ENCODE assay signal across 10 cellular contexts in the genomic region with DNA sequence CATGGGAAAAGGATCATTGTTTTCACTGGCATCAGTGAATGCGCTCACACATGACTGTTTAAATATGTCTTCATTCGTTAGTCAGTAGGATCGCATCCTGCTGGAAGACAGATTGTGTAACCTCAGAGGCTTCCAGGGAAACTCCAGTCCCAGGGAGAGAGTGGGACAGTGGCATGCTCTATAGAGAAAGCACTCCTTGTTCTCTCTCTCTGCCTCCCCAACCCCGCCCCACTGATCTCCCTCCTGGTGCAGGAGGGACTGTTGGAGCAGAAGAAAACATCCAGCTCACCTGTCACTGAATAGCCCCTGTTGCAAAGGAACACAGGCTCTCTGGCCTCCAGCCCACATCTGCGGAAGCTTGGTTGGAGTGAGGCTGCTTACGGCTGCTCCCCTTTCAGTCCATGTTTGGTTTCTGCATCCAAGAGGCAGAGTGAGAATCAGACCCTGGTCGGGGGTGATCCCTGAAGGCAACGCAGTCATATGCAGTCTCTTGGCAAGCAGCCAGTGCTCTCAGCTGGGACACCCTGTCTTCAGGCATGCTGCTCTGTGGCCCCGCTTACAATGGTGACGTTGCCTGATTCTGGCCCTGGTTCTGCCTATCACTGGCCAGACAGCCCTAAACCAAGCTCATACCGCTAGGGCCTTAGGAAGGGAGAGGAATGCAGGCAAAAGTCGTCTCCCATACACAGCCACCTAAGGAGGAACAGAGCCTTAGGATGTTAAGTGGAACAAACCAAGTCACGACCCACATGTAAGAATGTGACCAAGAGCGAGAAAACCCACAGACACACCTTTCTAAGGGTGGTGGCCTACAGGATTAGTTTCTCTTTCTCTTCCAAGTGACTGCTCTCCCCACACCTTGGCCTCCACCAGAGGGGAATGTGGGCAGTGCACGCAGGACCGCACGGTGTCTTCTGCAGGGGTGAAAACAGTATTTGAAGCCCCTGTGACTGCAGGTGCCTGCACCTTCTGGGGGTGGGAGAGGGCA. TPM values are rescaled to one million over a fixed set of nuclear protein-coding genes. Genes with fewer than 3 reads are reported as not detected.
A peak's percentile ranks its signal among the peaks of the same experiment; 100 is the strongest.
DNase-seq lines count a peak whose midpoint lies in the region; ATAC-seq, FAIRE-seq and TF ChIP-seq lines count a peak whose summit lies in the region.
"Had no signal": no experiment of that assay in that cellular context is flagged by ENCODE, and none has a peak within 500 bp of the region (broad histone marks: within the 10 kb centered on the region; RNA-seq: fewer than 3 reads in every experiment).

No MANE protein-coding gene starts in this region.

- H3K4me1 Mint-ChIP-seq in activated naive CD8-positive, alpha-beta T cell treated with anti-CD3 and anti-CD28 coated beads, Interleukin-2, amount 50 U/mL, for 24 hours: no peaks in the 10 kb centered on the region
- no peaks in the 10 kb centered on the region for H3K4me1 Mint-ChIP-seq in activated naive CD8-positive, alpha-beta T cell treated with anti-CD3 and anti-CD28 coated beads for 36 hours

- no peaks in the 10 kb centered on the region for H3K27me3 ChIP-seq in lung (ENCODE audit: control insufficient read depth, insufficient read depth)

- DNase-seq in activated naive CD8-positive, alpha-beta T cell treated with anti-CD3 and anti-CD28 coated beads, Interleukin-2, amount 50 U/mL, for 24 hours: no peak
- DNase-seq in activated naive CD8-positive, alpha-beta T cell treated with anti-CD3 and anti-CD28 coated beads for 36 hours: no peak
- DNase-seq in coronary artery (ENCODE audit: low spot score) (peak; percentile 82), lung (ENCODE audit: low spot score) (peak; percentile 45), ureter (ENCODE audit: low spot score) (peak; percentile 71), dedifferentiated amniotic fluid mesenchymal stem cell (ENCODE audit: extremely low spot score) (no peak), GM19239 (ENCODE audit: insufficient read length, low spot score) (no peak)
- DNase-seq in activated CD8-positive, alpha-beta memory T cell treated with anti-CD3 and anti-CD28 coated beads, Interleukin-2, amount 50 U/mL, for 4 hours: no peak

- H3K4me1 ChIP-seq in lung (ENCODE audit: control insufficient read depth in 2 of 2, insufficient read depth in 2 of 2, low read length in 2 of 2): no peaks in the 10 kb centered on the region

- H3K36me3 Mint-ChIP-seq in activated naive CD8-positive, alpha-beta T cell treated with anti-CD3 and anti-CD28 coated beads, Interleukin-2, amount 50 U/mL, for 24 hours (ENCODE audit: low read depth): no peaks in the 10 kb centered on the region
- no peaks in the 10 kb centered on the region for H3K36me3 Mint-ChIP-seq in activated naive CD8-positive, alpha-beta T cell treated with anti-CD3 and anti-CD28 coated beads for 36 hours

- 72 to 77% methylated on average over 17 of the region's 17 CpGs for WGBS in lung, 2 donors

- no peaks in the 10 kb centered on the region for H3K9me3 Mint-ChIP-seq in activated naive CD8-positive, alpha-beta T cell treated with anti-CD3 and anti-CD28 coated beads, Interleukin-2, amount 50 U/mL, for 24 hours
- no peaks in the 10 kb centered on the region for H3K9me3 Mint-ChIP-seq in activated naive CD8-positive, alpha-beta T cell treated with anti-CD3 and anti-CD28 coated beads for 36 hours
- H3K9me3 Mint-ChIP-seq: dendritic cell treated with granulocyte-macrophage colony-stimulating factor and Interleukin-4, amounts not matched to agents 40 ng/mL and 50 ng/mL, for 4 days had no signal

- H3K4me3 ChIP-seq in coronary artery: peak overlapping the region; percentile 58
- no peak overlapping the region for H3K4me3 ChIP-seq in lung
- H3K4me3 ChIP-seq: SK-N-MC had no signal

- no peak for TF ChIP-seq CTCF in coronary artery (IDR thresholded peaks at IDR 0.05)
- no peak for TF ChIP-seq CTCF in lung (IDR thresholded peaks at IDR 0.05; ENCODE audit: control extremely low read depth, extremely low read depth)

- H3K9me3 ChIP-seq in lung (ENCODE audit: control insufficient read depth in 2 of 2, insufficient read depth in 1 of 2, low read length in 1 of 2): no peaks in the 10 kb centered on the region

- H3K27ac ChIP-seq in coronary artery: peak overlapping the region; percentile 70 to 74
- H3K27ac ChIP-seq in lung (ENCODE audit: low read depth in 1 of 2, low read length in 1 of 2): peak overlapping the region in 1 of 2 donors; percentile 37
- H3K27ac ChIP-seq: SK-N-MC had no signal

- H3K27ac Mint-ChIP-seq in activated naive CD8-positive, alpha-beta T cell treated with anti-CD3 and anti-CD28 coated beads, Interleukin-2, amount 50 U/mL, for 24 hours: no peak overlapping the region
- H3K27ac Mint-ChIP-seq in activated naive CD8-positive, alpha-beta T cell treated with anti-CD3 and anti-CD28 coated beads for 36 hours: no peak overlapping the region
- H3K27ac Mint-ChIP-seq: dendritic cell treated with granulocyte-macrophage colony-stimulating factor and Interleukin-4, amounts not matched to agents 40 ng/mL and 50 ng/mL, for 4 days had no signal

- no peak for FAIRE-seq in GM19239 (lab: Jason Lieb, UNC)

- H3K36me3 ChIP-seq in lung (ENCODE audit: control insufficient read depth in 2 of 2, insufficient read depth in 2 of 2, low read length in 2 of 2): no peaks in the 10 kb centered on the region

- peaks cover 5% of the 10 kb centered on the region for H3K27me3 Mint-ChIP-seq in activated naive CD8-positive, alpha-beta T cell treated with anti-CD3 and anti-CD28 coated beads, Interleukin-2, amount 50 U/mL, for 24 hours
- H3K27me3 Mint-ChIP-seq in activated naive CD8-positive, alpha-beta T cell treated with anti-CD3 and anti-CD28 coated beads for 36 hours: peaks cover 12% of the 10 kb centered on the region
- H3K27me3 Mint-ChIP-seq: dendritic cell treated with granulocyte-macrophage colony-stimulating factor and Interleukin-4, amounts not matched to agents 40 ng/mL and 50 ng/mL, for 4 days had no signal

- H3K4me3 Mint-ChIP-seq in activated naive CD8-positive, alpha-beta T cell treated with anti-CD3 and anti-CD28 coated beads, Interleukin-2, amount 50 U/mL, for 24 hours: no peak overlapping the region
- H3K4me3 Mint-ChIP-seq in activated naive CD8-positive, alpha-beta T cell treated with anti-CD3 and anti-CD28 coated beads for 36 hours: no peak overlapping the region
- H3K4me3 Mint-ChIP-seq: dendritic cell treated with granulocyte-macrophage colony-stimulating factor and Interleukin-4, amounts not matched to agents 40 ng/mL and 50 ng/mL, for 4 days had no signal

- ATAC-seq in activated naive CD8-positive, alpha-beta T cell treated with anti-CD3 and anti-CD28 coated beads, Interleukin-2, amount 50 U/mL, for 24 hours: peak; percentile 33
- ATAC-seq in lung (ENCODE audit: insufficient read depth, low FRiP score): no peak

RNA-seq across cellular contexts. Expression of a gene that starts 39.7 kb away (rescaled TPM):
- total RNA-seq in activated naive CD8-positive, alpha-beta T cell treated with anti-CD3 and anti-CD28 coated beads for 36 hours: 1 to 10 TPM; 1.8 to 2.0 TPM
- 10 to 100 TPM; 36.0 to 49.9 TPM for total RNA-seq in lung
- polyA plus RNA-seq in lung: 10 to 100 TPM in 1 of 2 donors, 1 to 10 TPM in 1; 9.3 to 31.6 TPM
- 52.9 TPM for total RNA-seq in ureter

Comparison
In these comparisons a context has a peak if more than half of its experiments do, and no peak if none do; other contexts are left out.
1. DNase-seq: peak in coronary artery (single experiment), lung (single experiment) and ureter (single experiment); none in activated naive CD8-positive, alpha-beta T cell treated with anti-CD3 and anti-CD28 coated beads, Interleukin-2, amount 50 U/mL, for 24 hours (single experiment), activated naive CD8-positive, alpha-beta T cell treated with anti-CD3 and anti-CD28 coated beads for 36 hours (single experiment), dedifferentiated amniotic fluid mesenchymal stem cell (single experiment), GM19239 (single experiment) and activated CD8-positive, alpha-beta memory T cell treated with anti-CD3 and anti-CD28 coated beads, Interleukin-2, amount 50 U/mL, for 4 hours (single experiment).
2. RNA of a gene that starts 39.7 kb away (total RNA-seq): 52.9 TPM in ureter (single experiment) and 36.0 to 49.9 TPM in lung; 1.8 to 2.0 TPM in activated naive CD8-positive, alpha-beta T cell treated with anti-CD3 and anti-CD28 coated beads for 36 hours; every median in the first group is over 10 times any median in the second.